ENCODE assay signal across 1 cellular context in the genomic region with DNA sequence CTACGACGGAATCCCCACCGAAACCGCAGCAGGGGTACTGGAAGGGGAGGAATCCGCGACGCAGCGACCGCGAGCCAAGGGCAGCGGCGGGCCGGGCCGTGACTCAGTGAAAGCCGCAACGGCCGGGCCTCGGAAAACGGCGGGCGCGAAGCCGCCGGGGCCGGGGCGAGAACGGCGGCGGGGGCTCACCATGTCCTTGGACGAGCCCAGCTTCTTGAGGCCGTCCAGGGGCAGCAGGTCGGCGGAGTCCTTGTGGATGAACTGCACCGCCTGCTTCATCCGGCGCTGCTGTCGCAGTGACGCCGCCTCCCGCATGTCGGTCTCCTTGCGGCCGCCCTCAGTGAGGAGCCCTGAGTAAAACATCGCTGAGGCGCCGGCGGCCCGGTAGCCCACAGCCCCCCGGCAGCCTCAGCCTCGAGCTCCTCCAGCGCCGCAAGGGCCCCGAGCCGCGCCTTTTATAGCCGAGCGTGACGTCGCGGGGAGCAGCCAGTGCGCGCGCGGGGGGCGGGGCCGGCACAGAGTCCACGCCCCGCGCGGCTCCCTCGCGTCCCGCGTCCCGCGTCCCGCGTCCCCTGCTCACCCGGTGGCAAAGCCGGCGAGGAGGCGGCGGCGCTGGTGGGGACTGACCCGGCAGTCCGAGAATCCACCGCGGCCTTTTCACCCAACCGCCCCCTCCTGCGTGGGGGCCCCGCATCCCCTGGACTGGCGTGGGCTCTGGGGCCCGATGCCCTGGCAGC.
A peak's percentile ranks its signal among the peaks of the same experiment; 100 is the strongest.
TF ChIP-seq lines count a peak whose summit lies in the region.

A gene (minus strand): TSS at position 429 of the 737 bp plus-strand sequence. CDS start 66 bp downstream, at position 363.

TF ChIP-seq in K562, 482 proteins besides CTCF, POLR2A, EP300 and RAD21 (continued from another document):
- TF ChIP-seq, protein P1, sequence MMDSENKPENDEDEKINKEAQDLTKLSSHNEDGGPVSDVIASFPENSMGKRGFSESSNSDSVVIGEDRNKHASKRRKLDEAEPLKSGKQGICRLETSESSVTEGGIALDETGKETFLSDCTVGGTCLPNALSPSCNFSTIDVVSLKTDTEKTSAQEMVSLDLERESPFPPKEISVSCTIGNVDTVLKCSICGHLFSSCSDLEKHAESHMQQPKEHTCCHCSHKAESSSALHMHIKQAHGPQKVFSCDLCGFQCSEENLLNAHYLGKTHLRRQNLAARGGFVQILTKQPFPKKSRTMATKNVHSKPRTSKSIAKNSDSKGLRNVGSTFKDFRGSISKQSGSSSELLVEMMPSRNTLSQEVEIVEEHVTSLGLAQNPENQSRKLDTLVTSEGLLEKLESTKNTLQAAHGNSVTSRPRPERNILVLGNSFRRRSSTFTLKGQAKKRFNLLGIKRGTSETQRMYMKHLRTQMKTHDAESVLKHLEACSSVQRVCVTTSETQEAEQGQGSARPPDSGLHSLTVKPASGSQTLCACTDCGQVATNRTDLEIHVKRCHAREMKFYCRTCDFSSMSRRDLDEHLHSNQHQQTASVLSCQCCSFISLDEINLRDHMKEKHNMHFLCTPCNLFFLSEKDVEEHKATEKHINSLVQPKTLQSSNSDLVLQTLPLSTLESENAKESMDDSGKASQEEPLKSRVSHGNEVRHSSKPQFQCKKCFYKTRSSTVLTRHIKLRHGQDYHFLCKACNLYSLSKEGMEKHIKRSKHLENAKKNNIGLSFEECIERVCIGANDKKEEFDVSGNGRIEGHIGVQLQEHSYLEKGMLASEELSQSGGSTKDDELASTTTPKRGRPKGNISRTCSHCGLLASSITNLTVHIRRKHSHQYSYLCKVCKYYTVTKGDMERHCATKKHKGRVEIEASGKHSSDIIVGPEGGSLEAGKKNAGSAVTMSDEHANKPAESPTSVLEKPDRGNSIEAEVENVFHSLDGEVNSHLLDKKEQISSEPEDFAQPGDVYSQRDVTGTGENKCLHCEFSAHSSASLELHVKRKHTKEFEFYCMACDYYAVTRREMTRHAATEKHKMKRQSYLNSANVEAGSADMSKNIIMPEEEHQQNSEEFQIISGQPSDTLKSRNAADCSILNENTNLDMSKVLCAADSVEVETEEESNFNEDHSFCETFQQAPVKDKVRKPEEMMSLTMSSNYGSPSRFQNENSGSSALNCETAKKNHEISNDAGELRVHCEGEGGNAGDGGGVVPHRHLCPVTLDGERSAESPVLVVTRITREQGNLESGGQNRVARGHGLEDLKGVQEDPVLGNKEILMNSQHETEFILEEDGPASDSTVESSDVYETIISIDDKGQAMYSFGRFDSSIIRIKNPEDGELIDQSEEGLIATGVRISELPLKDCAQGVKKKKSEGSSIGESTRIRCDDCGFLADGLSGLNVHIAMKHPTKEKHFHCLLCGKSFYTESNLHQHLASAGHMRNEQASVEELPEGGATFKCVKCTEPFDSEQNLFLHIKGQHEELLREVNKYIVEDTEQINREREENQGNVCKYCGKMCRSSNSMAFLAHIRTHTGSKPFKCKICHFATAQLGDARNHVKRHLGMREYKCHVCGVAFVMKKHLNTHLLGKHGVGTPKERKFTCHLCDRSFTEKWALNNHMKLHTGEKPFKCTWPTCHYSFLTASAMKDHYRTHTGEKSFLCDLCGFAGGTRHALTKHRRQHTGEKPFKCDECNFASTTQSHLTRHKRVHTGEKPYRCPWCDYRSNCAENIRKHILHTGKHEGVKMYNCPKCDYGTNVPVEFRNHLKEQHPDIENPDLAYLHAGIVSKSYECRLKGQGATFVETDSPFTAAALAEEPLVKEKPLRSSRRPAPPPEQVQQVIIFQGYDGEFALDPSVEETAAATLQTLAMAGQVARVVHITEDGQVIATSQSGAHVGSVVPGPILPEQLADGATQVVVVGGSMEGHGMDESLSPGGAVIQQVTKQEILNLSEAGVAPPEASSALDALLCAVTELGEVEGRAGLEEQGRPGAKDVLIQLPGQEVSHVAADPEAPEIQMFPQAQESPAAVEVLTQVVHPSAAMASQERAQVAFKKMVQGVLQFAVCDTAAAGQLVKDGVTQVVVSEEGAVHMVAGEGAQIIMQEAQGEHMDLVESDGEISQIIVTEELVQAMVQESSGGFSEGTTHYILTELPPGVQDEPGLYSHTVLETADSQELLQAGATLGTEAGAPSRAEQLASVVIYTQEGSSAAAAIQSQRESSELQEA (IDR thresholded peaks at IDR 0.05; ENCODE audit: low read depth) = no peak
- TF ChIP-seq NR1H2 (CRISPR knock-in tag; IDR thresholded peaks at IDR 0.05) (0 out of 2 replicates have a peak, but pooled peaks have one; percentile 84), RBM25 (IDR thresholded peaks at IDR 0.05; ENCODE audit: low read depth, low read length, severe bottlenecking) (peak; percentile 81), CHCHD3 (CRISPR knock-in tag; IDR thresholded peaks at IDR 0.05) (no peak), SRSF1 (IDR thresholded peaks at IDR 0.05; ENCODE audit: low read depth, low read length) (no peak), FOXA3 (CRISPR knock-in tag; conservative IDR thresholded peaks at IDR 0.05 in 1 of 2, IDR thresholded peaks at IDR 0.05 in 1 of 2) (peak in 1 of 2 experiments; percentile 71; a peak in 1 of 4 replicates), CTBP1 (IDR thresholded peaks at IDR 0.05; ENCODE audit: borderline replicate concordance) (peak; percentile 68; the same call in 1 of the 2 replicates), NCOR1 (IDR thresholded peaks at IDR 0.05) (no peak), PHF21A (IDR thresholded peaks at IDR 0.05; ENCODE audit: borderline replicate concordance, low read depth) (no peak), MAFF (IDR thresholded peaks at IDR 0.05; ENCODE audit: low read length) (no peak), FOXK1 (CRISPR knock-in tag; IDR thresholded peaks at IDR 0.05; ENCODE audit: borderline replicate concordance) (no peak), POLR2AphosphoS5 (IDR thresholded peaks at IDR 0.05; ENCODE audit: control insufficient read depth, insufficient read depth, low read depth, low read length) (peak; percentile 79), CREB1 (IDR thresholded peaks at IDR 0.05) (peak; percentile 71), CREB1 (CRISPR knock-in tag; IDR thresholded peaks at IDR 0.05) (peak; percentile 81), TARDBP (IDR thresholded peaks at IDR 0.05) (0 out of 2 replicates have a peak, but pooled peaks have one; percentile 30), KDM5B (IDR thresholded peaks at IDR 0.05; ENCODE audit: insufficient replicate concordance, low read depth, low read length) (peak; percentile 86), RBFOX2 (IDR thresholded peaks at IDR 0.05; ENCODE audit: low read depth, low read length) (peak; percentile 97), NFYB (IDR thresholded peaks at IDR 0.05; ENCODE audit: extremely low read depth, insufficient read length) (peak; percentile 51), RBM22 (IDR thresholded peaks at IDR 0.05; ENCODE audit: low read depth, low read length, poor library complexity, severe bottlenecking) (peak; percentile 63), SREBF2 (CRISPR knock-in tag; IDR thresholded peaks at IDR 0.05) (no peak), ATF7 (IDR thresholded peaks at IDR 0.05) (peak; percentile 60; the same call in 1 of the 2 replicates), RB1 (IDR thresholded peaks at IDR 0.05; ENCODE audit: low read depth) (0 out of 2 replicates have a peak, but pooled peaks have one; percentile 64), NRF1 (conservative IDR thresholded peaks at IDR 0.05 in 1 of 2, IDR thresholded peaks at IDR 0.05 in 1 of 2) (peak; percentile 70 to 75), CBX5 (IDR thresholded peaks at IDR 0.05; ENCODE audit: borderline replicate concordance, low read depth) (no peak), NBN (IDR thresholded peaks at IDR 0.05; ENCODE audit: low read depth) (0 out of 2 replicates have a peak, but pooled peaks have one; percentile 12), MAFK (IDR thresholded peaks at IDR 0.05; ENCODE audit: low read length) (no peak), GTF2A2 (tag; IDR thresholded peaks at IDR 0.05) (peak; percentile 97)
- TF ChIP-seq, protein P2, sequence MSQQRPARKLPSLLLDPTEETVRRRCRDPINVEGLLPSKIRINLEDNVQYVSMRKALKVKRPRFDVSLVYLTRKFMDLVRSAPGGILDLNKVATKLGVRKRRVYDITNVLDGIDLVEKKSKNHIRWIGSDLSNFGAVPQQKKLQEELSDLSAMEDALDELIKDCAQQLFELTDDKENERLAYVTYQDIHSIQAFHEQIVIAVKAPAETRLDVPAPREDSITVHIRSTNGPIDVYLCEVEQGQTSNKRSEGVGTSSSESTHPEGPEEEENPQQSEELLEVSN (IDR thresholded peaks at IDR 0.05; ENCODE audit: borderline replicate concordance in 1 of 2, extremely low read depth in 1 of 2, insufficient read depth in 1 of 2, insufficient read length in 1 of 2, low read depth in 1 of 2, low read length in 1 of 2, poor library complexity in 1 of 2, severe bottlenecking in 1 of 2) = peak; percentile 94 to 96
- TF ChIP-seq, protein P3, sequence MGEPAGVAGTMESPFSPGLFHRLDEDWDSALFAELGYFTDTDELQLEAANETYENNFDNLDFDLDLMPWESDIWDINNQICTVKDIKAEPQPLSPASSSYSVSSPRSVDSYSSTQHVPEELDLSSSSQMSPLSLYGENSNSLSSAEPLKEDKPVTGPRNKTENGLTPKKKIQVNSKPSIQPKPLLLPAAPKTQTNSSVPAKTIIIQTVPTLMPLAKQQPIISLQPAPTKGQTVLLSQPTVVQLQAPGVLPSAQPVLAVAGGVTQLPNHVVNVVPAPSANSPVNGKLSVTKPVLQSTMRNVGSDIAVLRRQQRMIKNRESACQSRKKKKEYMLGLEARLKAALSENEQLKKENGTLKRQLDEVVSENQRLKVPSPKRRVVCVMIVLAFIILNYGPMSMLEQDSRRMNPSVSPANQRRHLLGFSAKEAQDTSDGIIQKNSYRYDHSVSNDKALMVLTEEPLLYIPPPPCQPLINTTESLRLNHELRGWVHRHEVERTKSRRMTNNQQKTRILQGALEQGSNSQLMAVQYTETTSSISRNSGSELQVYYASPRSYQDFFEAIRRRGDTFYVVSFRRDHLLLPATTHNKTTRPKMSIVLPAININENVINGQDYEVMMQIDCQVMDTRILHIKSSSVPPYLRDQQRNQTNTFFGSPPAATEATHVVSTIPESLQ (CRISPR knock-in tag; IDR thresholded peaks at IDR 0.05) = peak; percentile 82; the same call in 1 of the 2 replicates
- TF ChIP-seq, protein P4, sequence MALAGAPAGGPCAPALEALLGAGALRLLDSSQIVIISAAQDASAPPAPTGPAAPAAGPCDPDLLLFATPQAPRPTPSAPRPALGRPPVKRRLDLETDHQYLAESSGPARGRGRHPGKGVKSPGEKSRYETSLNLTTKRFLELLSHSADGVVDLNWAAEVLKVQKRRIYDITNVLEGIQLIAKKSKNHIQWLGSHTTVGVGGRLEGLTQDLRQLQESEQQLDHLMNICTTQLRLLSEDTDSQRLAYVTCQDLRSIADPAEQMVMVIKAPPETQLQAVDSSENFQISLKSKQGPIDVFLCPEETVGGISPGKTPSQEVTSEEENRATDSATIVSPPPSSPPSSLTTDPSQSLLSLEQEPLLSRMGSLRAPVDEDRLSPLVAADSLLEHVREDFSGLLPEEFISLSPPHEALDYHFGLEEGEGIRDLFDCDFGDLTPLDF (CRISPR knock-in tag; IDR thresholded peaks at IDR 0.05) = peak; percentile 78
- TF ChIP-seq, protein P5, sequence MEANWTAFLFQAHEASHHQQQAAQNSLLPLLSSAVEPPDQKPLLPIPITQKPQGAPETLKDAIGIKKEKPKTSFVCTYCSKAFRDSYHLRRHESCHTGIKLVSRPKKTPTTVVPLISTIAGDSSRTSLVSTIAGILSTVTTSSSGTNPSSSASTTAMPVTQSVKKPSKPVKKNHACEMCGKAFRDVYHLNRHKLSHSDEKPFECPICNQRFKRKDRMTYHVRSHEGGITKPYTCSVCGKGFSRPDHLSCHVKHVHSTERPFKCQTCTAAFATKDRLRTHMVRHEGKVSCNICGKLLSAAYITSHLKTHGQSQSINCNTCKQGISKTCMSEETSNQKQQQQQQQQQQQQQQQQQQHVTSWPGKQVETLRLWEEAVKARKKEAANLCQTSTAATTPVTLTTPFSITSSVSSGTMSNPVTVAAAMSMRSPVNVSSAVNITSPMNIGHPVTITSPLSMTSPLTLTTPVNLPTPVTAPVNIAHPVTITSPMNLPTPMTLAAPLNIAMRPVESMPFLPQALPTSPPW (CRISPR knock-in tag; IDR thresholded peaks at IDR 0.05) = peak; percentile 25; the same call in 1 of the 2 replicates
- TF ChIP-seq, protein P6, sequence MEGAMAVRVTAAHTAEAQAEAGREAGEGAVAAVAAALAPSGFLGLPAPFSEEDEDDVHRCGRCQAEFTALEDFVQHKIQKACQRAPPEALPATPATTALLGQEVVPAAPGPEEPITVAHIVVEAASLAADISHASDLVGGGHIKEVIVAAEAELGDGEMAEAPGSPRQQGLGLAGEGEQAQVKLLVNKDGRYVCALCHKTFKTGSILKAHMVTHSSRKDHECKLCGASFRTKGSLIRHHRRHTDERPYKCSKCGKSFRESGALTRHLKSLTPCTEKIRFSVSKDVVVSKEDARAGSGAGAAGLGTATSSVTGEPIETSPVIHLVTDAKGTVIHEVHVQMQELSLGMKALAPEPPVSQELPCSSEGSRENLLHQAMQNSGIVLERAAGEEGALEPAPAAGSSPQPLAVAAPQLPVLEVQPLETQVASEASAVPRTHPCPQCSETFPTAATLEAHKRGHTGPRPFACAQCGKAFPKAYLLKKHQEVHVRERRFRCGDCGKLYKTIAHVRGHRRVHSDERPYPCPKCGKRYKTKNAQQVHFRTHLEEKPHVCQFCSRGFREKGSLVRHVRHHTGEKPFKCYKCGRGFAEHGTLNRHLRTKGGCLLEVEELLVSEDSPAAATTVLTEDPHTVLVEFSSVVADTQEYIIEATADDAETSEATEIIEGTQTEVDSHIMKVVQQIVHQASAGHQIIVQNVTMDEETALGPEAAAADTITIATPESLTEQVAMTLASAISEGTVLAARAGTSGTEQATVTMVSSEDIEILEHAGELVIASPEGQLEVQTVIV (CRISPR knock-in tag; IDR thresholded peaks at IDR 0.05; ENCODE audit: borderline replicate concordance) = no peak
- TF ChIP-seq, protein P7, sequence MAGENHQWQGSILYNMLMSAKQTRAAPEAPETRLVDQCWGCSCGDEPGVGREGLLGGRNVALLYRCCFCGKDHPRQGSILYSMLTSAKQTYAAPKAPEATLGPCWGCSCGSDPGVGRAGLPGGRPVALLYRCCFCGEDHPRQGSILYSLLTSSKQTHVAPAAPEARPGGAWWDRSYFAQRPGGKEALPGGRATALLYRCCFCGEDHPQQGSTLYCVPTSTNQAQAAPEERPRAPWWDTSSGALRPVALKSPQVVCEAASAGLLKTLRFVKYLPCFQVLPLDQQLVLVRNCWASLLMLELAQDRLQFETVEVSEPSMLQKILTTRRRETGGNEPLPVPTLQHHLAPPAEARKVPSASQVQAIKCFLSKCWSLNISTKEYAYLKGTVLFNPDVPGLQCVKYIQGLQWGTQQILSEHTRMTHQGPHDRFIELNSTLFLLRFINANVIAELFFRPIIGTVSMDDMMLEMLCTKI (IDR thresholded peaks at IDR 0.05; ENCODE audit: partially characterized antibody) = no peak
- TF ChIP-seq, protein P8, sequence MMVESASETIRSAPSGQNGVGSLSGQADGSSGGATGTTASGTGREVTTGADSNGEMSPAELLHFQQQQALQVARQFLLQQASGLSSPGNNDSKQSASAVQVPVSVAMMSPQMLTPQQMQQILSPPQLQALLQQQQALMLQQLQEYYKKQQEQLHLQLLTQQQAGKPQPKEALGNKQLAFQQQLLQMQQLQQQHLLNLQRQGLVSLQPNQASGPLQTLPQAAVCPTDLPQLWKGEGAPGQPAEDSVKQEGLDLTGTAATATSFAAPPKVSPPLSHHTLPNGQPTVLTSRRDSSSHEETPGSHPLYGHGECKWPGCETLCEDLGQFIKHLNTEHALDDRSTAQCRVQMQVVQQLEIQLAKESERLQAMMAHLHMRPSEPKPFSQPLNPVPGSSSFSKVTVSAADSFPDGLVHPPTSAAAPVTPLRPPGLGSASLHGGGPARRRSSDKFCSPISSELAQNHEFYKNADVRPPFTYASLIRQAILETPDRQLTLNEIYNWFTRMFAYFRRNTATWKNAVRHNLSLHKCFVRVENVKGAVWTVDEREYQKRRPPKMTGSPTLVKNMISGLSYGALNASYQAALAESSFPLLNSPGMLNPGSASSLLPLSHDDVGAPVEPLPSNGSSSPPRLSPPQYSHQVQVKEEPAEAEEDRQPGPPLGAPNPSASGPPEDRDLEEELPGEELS (CRISPR knock-in tag; IDR thresholded peaks at IDR 0.05; ENCODE audit: borderline replicate concordance) = no peak
